1 cellular context compared by ENCODE assay signal in the genomic region with DNA sequence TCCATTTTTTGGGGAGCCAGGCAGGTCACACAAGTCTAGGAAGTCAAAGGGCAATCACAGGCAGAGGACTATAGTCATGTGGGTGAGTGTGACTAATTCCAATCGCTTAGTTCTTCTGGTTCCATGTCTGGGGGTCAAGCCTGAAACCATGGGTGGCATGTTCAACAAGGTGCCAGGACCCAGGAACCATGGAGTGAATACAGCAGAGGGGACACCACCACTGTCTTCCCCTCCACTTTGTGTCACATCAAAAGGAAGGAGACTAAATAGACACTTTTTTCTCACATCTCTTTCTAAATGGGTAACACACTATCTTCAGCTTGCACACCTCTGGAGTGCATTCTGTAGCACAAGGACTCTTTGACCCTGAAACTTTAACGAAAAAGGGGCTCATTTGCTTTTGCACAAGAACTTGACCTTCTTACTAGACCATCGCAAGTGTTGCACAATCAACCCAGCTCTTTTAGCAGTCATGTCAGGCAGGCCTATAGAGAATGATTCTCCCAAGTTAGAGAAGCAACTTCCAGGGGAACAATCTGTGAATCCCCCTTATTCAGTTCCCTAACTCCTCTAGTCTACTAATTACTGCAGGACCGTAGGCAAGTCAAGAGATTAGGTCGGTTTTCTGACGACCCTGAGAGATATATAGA.
A peak's percentile ranks its signal among the peaks of the same experiment; 100 is the strongest.
TF ChIP-seq lines count a peak whose summit lies in the region.

No MANE protein-coding gene starts in this region.

TF ChIP-seq in HepG2, 621 proteins besides CTCF, POLR2A, EP300 and RAD21 (continued from another document):
- no peak for TF ChIP-seq BCL3 (CRISPR knock-in tag; IDR thresholded peaks at IDR 0.05)
- TF ChIP-seq MTA3 (CRISPR knock-in tag; IDR thresholded peaks at IDR 0.05), result no peak
- TF ChIP-seq ZNF672 (CRISPR knock-in tag; IDR thresholded peaks at IDR 0.05), result no peak
- peak; percentile 85 for TF ChIP-seq CEBPB (IDR thresholded peaks at IDR 0.05; ENCODE audit: borderline replicate concordance, low read depth, low read length)
